Comparison of ENCODE assay signal across 10 cellular contexts in the genomic region with DNA sequence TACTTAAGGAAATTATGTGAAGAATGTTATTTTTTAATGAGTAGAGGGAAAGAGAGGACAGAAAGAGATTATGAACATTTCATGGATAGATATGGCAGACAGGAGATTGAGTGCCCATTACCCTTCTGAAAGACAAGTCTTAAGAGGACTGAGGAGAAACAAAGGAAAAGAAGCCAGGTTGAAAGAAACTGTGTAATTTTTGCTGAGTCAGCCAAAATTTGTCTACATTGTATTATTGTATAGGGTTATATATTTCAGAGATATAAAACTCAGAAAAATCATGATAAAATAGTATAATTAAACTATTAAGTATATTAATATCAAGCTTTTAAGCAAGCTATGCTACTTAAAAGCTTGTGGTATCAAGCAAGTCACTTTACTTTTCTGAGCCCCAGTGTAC. TPM values are rescaled to one million over a fixed set of nuclear protein-coding genes. Genes with fewer than 3 reads are reported as not detected.
"Had no signal": no experiment of that assay in that cellular context is flagged by ENCODE, and none has a peak within 500 bp of the region (broad histone marks: within the 10 kb centered on the region; RNA-seq: fewer than 3 reads in every experiment).

No MANE protein-coding gene starts in this region.

- H3K27ac Mint-ChIP-seq: H9 had no signal

- H3K27ac ChIP-seq: GM23248, KMS-11 had no signal

- H3K4me2 ChIP-seq: KMS-11 had no signal

- FAIRE-seq: H54, HTR-8/SVneo had no signal

- H3K4me1 Mint-ChIP-seq: H9 had no signal

- H3K9me3 Mint-ChIP-seq: H9 had no signal

- H3K4me3 Mint-ChIP-seq: H9 had no signal

- H3K9ac ChIP-seq: GM23248, KMS-11 had no signal

- H3K4me3 ChIP-seq: GM23248 had no signal

- DNase-seq: GM23248, GOT3, H9, HCEC 1CT, Karpas-422, KBM-7 had no signal

- H2AFZ ChIP-seq: GM23248 had no signal

RNA-seq across cellular contexts. Expression of gene TMPRSS11B, which starts 4.9 kb away (rescaled TPM):
- total RNA-seq: GM23248, H9, HT-29 had no signal
- polyA plus RNA-seq: GM23248 had no signal
